ENCODE assay signal across 20 cellular contexts in the genomic region with DNA sequence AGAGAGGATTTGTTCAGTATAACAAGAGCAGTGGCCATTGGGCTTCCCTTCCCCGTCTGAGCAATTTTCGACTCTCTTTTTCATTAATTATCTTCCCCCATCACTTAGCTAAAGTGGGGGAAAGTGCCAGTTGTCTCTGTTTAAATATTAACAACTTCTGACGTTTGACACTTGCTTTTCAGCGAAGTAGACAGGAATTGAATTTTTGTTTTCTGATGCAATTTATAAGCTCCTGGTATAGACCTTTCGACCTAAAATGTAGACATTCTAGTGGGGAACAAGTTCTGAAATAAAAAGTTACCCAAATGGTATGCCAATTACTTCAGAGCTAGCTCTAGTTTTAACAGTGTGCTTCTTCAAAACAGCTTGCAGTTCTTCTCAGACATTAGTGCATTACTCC.
DNase-seq lines count a peak whose midpoint lies in the region; ATAC-seq and TF ChIP-seq lines count a peak whose summit lies in the region.
"Had no signal": no experiment of that assay in that cellular context is flagged by ENCODE, and none has a peak within 500 bp of the region (broad histone marks: within the 10 kb centered on the region; RNA-seq: fewer than 3 reads in every experiment).

No MANE protein-coding gene starts in this region.

- no peaks in the 10 kb centered on the region for H3K27me3 ChIP-seq in ascending aorta

- H3K4me1 Mint-ChIP-seq in glutamatergic neuron (ENCODE audit: low read depth, unreplicated experiment) (peaks cover 8% of the 10 kb centered on the region), nephron (peaks cover 35% of the 10 kb centered on the region)
- H3K4me1 Mint-ChIP-seq: CD4-positive, alpha-beta memory T cell had no signal

- no peaks in the 10 kb centered on the region for H3K9me3 ChIP-seq in ascending aorta
- H3K9me3 ChIP-seq: A549, HAP-1 had no signal

- peak overlapping the region; percentile 11 for H3K27ac Mint-ChIP-seq in glutamatergic neuron (ENCODE audit: unreplicated experiment)
- peak overlapping the region; percentile 34 to 82 (median 71) for H3K27ac Mint-ChIP-seq in nephron

- no peak for DNase-seq in ascending aorta (ENCODE audit: low spot score in 2 of 2)
- no peak for DNase-seq in glutamatergic neuron
- no peak for DNase-seq in SHP77 treated with DMSO at 0.1 percent for 48 hours (lab: John Stamatoyannopoulos, UW)
- no peak for DNase-seq in pons (ENCODE audit: low spot score)
- DNase-seq: 8988T; ACHN; AML-193; C1 segment of cervical spinal cord; Calu3; CD4-positive, alpha-beta memory T cell; COR-L47; DMS53; DMS79 treated with DMSO at 0.1 percent for 48 hours; GF-D8; GOT3; HFFc6 had no signal

- H3K27me3 Mint-ChIP-seq in glutamatergic neuron (ENCODE audit: unreplicated experiment) (no peaks in the 10 kb centered on the region), nephron (ENCODE audit: low read depth) (peaks cover 4% of the 10 kb centered on the region)

- TF ChIP-seq CTCF in ascending aorta (IDR thresholded peaks at IDR 0.05) (no peak), glutamatergic neuron (IDR thresholded peaks at IDR 0.05; ENCODE audit: partially characterized antibody, unreplicated experiment) (no peak), nephron (IDR thresholded peaks at IDR 0.05; ENCODE audit: unreplicated experiment in 3 of 3) (no peak)

- no peak overlapping the region for H3K4me3 Mint-ChIP-seq in glutamatergic neuron (ENCODE audit: unreplicated experiment)
- H3K4me3 Mint-ChIP-seq in nephron: no peak overlapping the region
- H3K4me3 Mint-ChIP-seq: CD4-positive, alpha-beta memory T cell; HFFc6 had no signal

- peaks cover 0 to 8% of the 10 kb centered on the region in 2 donors for H3K4me1 ChIP-seq in ascending aorta
- H3K4me1 ChIP-seq: HAP-1 had no signal

- H3K36me3 Mint-ChIP-seq in glutamatergic neuron (ENCODE audit: unreplicated experiment) (no peaks in the 10 kb centered on the region), nephron (ENCODE audit: low read depth) (peaks cover 28% of the 10 kb centered on the region)

- H3K9me3 Mint-ChIP-seq in glutamatergic neuron (ENCODE audit: unreplicated experiment) (peaks cover 1% of the 10 kb centered on the region), nephron (no peaks in the 10 kb centered on the region)
- H3K9me3 Mint-ChIP-seq: CD4-positive, alpha-beta memory T cell; HFFc6 had no signal

- no peak overlapping the region for H3K4me3 ChIP-seq in ascending aorta
- H3K4me3 ChIP-seq: A549, HAP-1 had no signal

- H3K36me3 ChIP-seq in ascending aorta: peaks cover 23 to 36% of the 10 kb centered on the region in 2 donors
- H3K36me3 ChIP-seq: HAP-1 had no signal

- peak overlapping the region; percentile 35 to 38 for H3K27ac ChIP-seq in ascending aorta
- H3K27ac ChIP-seq: A549 had no signal

- ATAC-seq in HG02852 (IDR thresholded peaks at IDR 0.05; ENCODE audit: unreplicated experiment): no peak
- ATAC-seq: A549 had no signal

- intact Hi-C loops in ascending aorta (cut with DNase I): no loop called here
